In the genomic region with DNA sequence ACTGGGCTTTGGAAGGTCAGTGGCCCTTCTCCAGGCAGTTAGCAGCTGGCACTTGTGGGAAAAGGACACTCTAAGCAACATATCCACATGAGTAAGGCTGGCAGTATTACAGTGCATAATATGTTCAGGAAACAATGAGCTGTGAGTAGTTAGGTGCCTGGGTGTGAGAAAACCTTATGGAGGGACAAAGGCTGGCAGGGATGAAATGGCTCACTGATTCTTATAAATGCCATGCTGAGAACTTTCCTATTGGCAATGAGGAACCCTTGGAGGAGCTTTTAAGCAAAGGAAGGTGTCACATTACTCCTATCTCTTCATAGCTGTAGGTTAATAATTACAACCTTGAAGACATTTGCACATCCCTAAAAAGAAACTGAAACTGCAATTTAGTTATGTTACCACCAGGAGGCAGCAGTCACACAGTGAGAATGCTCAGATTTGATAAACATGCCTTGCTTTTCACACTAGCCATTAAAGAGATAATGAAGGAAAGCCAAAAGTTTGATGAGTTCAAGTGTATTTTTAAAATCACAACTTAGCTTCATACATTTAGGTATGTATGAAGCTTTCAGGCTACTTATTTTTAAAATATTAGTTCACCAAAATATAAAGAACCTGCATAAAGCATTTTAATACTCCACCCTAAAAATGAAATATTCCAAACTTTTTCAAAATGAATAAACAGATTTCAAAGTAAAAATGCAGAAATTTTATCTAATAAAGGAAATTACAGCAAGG, we compare ENCODE assay signal across 9 cellular contexts.
DNase-seq lines count a peak whose midpoint lies in the region; ATAC-seq and TF ChIP-seq lines count a peak whose summit lies in the region.
"Had no signal": no experiment of that assay in that cellular context is flagged by ENCODE, and none has a peak within 500 bp of the region (broad histone marks: within the 10 kb centered on the region; RNA-seq: fewer than 3 reads in every experiment).

No MANE protein-coding gene starts in this region.

- no peaks in the 10 kb centered on the region for H3K27me3 ChIP-seq in endodermal cell (ENCODE audit: control insufficient read depth, insufficient read depth, low read length, poor library complexity, severe bottlenecking)

- TF ChIP-seq CTCF in endodermal cell (conservative IDR thresholded peaks at IDR 0.05) (peak; percentile 91), retinal pigment epithelial cell (conservative IDR thresholded peaks at IDR 0.05; ENCODE audit: low read depth, low read length) (peak; percentile 72)

- H3K4me3 Mint-ChIP-seq in endodermal cell = no peak overlapping the region

- no peak overlapping the region for H3K9ac ChIP-seq in endodermal cell (ENCODE audit: extremely low read depth, low read length, poor library complexity, severe bottlenecking)

- H3K27ac ChIP-seq in endodermal cell (ENCODE audit: low read depth, low read length) (no peak overlapping the region), caudate nucleus (ENCODE audit: low read depth, low read length) (no peak overlapping the region)

- peaks cover 14% of the 10 kb centered on the region for H3K9me3 ChIP-seq in endodermal cell (ENCODE audit: control insufficient read depth, low read length)

- peaks cover 8% of the 10 kb centered on the region for H3K27me3 Mint-ChIP-seq in endodermal cell (ENCODE audit: insufficient read depth)

- no peaks in the 10 kb centered on the region for H3K36me3 ChIP-seq in endodermal cell (ENCODE audit: control insufficient read depth, insufficient read depth, low read length)

- H3K36me3 Mint-ChIP-seq in endodermal cell (ENCODE audit: low read depth) = peaks cover 11% of the 10 kb centered on the region

- H3K9me3 Mint-ChIP-seq in endodermal cell = peaks cover 7% of the 10 kb centered on the region

- peaks cover under 1% of the 10 kb centered on the region for H3K4me1 ChIP-seq in endodermal cell (ENCODE audit: control insufficient read depth, insufficient read depth, low read length)

- H3K4me3 ChIP-seq in endodermal cell (ENCODE audit: low read length) (no peak overlapping the region), retinal pigment epithelial cell (ENCODE audit: low read length) (no peak overlapping the region)

- H3K4me1 Mint-ChIP-seq in endodermal cell = peaks cover 10% of the 10 kb centered on the region

- no peak for ATAC-seq in GM21529 (IDR thresholded peaks at IDR 0.05; ENCODE audit: unreplicated experiment)

- peak; percentile 10 for DNase-seq in activated CD4-positive, alpha-beta T cell treated with anti-CD3 and anti-CD28 coated beads for 48 hours
- no peak for DNase-seq in activated CD4-positive, alpha-beta T cell treated with anti-CD3 and anti-CD28 coated beads, Interleukin-2, amount 50 U/mL, for 48 hours
- DNase-seq in NCI-H526 (lab: John Stamatoyannopoulos, UW) (peak; percentile 4 to 51), endodermal cell (no peak), retinal pigment epithelial cell (ENCODE audit: low read depth) (no peak), caudate nucleus (lab: John Stamatoyannopoulos, UW) (no peak), NCI-H69 (lab: John Stamatoyannopoulos, UW) (no peak)
- DNase-seq: GDM1 had no signal

- no peak overlapping the region for H3K27ac Mint-ChIP-seq in endodermal cell

Comparison
In these comparisons a context has a peak if more than half of its experiments do, and no peak if none do; other contexts are left out.
1. DNase-seq: peak in activated CD4-positive, alpha-beta T cell treated with anti-CD3 and anti-CD28 coated beads for 48 hours (single experiment) and NCI-H526 (2 of 2); none in activated CD4-positive, alpha-beta T cell treated with anti-CD3 and anti-CD28 coated beads, Interleukin-2, amount 50 U/mL, for 48 hours (0 of 2), endodermal cell (single experiment), retinal pigment epithelial cell (single experiment), caudate nucleus (0 of 61) and NCI-H69 (single experiment).